Comparison of ENCODE assay signal across 1 cellular context in genomic region chr15:78225783-78226541, GRCh38.
TF ChIP-seq lines count a peak whose summit lies in the region.

No MANE protein-coding gene starts in this region.

TF ChIP-seq in GM12878, 131 proteins besides CTCF, POLR2A, EP300 and RAD21 (continued from another document):
- TF ChIP-seq ATF2 (IDR thresholded peaks at IDR 0.05; ENCODE audit: low read length) (no peak), RELA (IDR thresholded peaks at IDR 0.05; ENCODE audit: borderline replicate concordance, partially characterized antibody) (no peak), RUNX3 (IDR thresholded peaks at IDR 0.05; ENCODE audit: low read length) (peak; percentile 26; the same call in 1 of the 2 replicates), NBN (IDR thresholded peaks at IDR 0.05) (no peak), JUNB (IDR thresholded peaks at IDR 0.05) (peak; percentile 83), NKRF (conservative IDR thresholded peaks at IDR 0.05) (no peak)
